In the genomic region with DNA sequence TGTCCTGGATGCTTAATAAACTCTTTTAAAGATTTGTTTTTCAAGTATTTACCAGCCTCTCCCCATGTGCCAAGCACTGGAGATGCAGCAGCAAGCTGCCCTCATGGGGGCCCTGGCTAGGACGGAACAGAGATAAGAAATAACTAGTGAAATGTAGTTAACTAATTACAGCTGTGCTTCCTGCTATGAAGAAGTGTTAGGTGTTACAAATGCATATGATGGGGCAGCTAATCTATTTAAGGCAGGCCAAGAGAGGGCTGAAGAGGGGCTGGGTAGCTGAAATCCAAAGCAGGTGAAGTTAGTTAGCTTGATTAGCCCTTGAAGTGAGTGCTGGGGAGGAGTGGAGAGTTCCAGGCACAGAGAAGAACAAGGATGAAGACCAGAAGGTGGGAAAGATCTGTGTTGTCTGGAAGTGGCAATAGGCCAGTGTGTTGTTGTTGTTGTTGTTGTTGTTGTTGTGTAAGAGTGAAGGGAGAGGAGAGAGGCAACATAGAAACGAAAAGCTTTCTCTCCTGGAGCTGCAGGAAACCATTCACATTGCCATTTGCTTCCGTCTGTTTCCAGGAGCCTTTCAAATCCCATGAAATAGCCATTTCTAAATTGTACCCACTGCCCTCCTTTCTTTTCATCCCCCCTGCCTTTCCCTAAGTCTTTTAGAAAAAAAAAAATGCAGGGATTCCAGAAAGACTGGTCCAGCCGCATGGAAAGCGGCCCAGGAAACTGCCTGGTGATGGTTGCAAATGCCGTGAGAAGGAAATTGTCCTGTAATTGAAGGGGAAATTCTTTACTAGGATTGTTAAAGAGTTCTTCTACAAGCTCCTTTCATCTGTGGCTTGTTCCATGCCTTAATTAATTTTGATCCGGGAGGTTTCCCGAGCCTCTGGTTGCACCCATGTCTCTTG, we compare ENCODE assay signal across 20 cellular contexts.
DNase-seq lines count a peak whose midpoint lies in the region; ATAC-seq, FAIRE-seq and TF ChIP-seq lines count a peak whose summit lies in the region.
"Had no signal": no experiment of that assay in that cellular context is flagged by ENCODE, and none has a peak within 500 bp of the region (broad histone marks: within the 10 kb centered on the region; RNA-seq: fewer than 3 reads in every experiment).

No MANE protein-coding gene starts in this region.

- H3K27me3 ChIP-seq in HepG2 (ENCODE audit: control insufficient read depth in 1 of 2, insufficient read depth in 2 of 2, low read length in 2 of 2) (peaks cover 10 to 49% of the 10 kb centered on the region in 2 experiments), right lobe of liver (no peaks in the 10 kb centered on the region)
- H3K27me3 ChIP-seq in naive thymus-derived CD4-positive, alpha-beta T cell (ENCODE audit: control insufficient read depth in 2 of 2, insufficient read depth in 2 of 2, low read length in 2 of 2): no peaks in the 10 kb centered on the region

- no peak for FAIRE-seq in HepG2 (lab: Jason Lieb, UNC)
- FAIRE-seq: GM12891, K562 had no signal

- no peak overlapping the region for H3K4me3 ChIP-seq in HepG2 (replicated peaks in 1 of 3; ENCODE audit: insufficient read depth in 1 of 3, low read depth in 2 of 3, low read length in 3 of 3)
- H3K4me3 ChIP-seq in right lobe of liver: no peak overlapping the region
- no peak overlapping the region for H3K4me3 ChIP-seq in naive thymus-derived CD4-positive, alpha-beta T cell (ENCODE audit: low read length)
- H3K4me3 ChIP-seq: K562, SJCRH30 had no signal

- no peak for TF ChIP-seq CTCF in HepG2 (CRISPR knock-in tag; IDR thresholded peaks at IDR 0.05)
- TF ChIP-seq CTCF in right lobe of liver (IDR thresholded peaks at IDR 0.05): no peak
- TF ChIP-seq CTCF in WTC11 (IDR thresholded peaks at IDR 0.05): no peak
- TF ChIP-seq CTCF in type B pancreatic cell (conservative IDR thresholded peaks at IDR 0.05): no peak

- no peaks in the 10 kb centered on the region for H3K9me3 ChIP-seq in HepG2 (ENCODE audit: low read length)
- H3K9me3 ChIP-seq in right lobe of liver: no peaks in the 10 kb centered on the region
- H3K9me3 ChIP-seq in naive thymus-derived CD4-positive, alpha-beta T cell (ENCODE audit: control insufficient read depth in 2 of 3, low read length in 3 of 3): no peaks in the 10 kb centered on the region
- H3K9me3 ChIP-seq: SJCRH30 had no signal

- no TSS peak for BruUV-seq in HepG2 (replicated peaks; lab: Mats Ljungman, UMichigan)

- TF ChIP-seq POLR2A in HepG2 (IDR thresholded peaks at IDR 0.05; ENCODE audit: insufficient read depth in 1 of 2, low read depth in 2 of 2, low read length in 2 of 2) (no peak), right lobe of liver (IDR thresholded peaks at IDR 0.05) (no peak)

- no peak overlapping the region for H3K27ac ChIP-seq in HepG2 (ENCODE audit: extremely low read length, insufficient read depth, low read length)
- H3K27ac ChIP-seq in right lobe of liver: no peak overlapping the region
- H3K27ac ChIP-seq in naive thymus-derived CD4-positive, alpha-beta T cell (ENCODE audit: low read depth, low read length): no peak overlapping the region
- H3K27ac ChIP-seq: SJCRH30 had no signal

- CTCF ChIA-PET in HepG2 (lab: Yijun Ruan, JAX; ENCODE audit: low intra/inter-chr PET ratio, low total read pairs): no interaction called here
- CTCF ChIA-PET in WTC11 (lab: Charles Lee): interaction anchor here (0.6 to 4.2 kb wide), 4 partner anchors 13 to 197 kb away, joined by 3 to 10 read pairs (median 4); no protein-coding TSS in a partner anchor
- CTCF ChIA-PET in naive thymus-derived CD4-positive, alpha-beta T cell (lab: Charles Lee): no interaction called here

- under 1% methylated on average over 8 of the region's 8 CpGs for WGBS in HepG2 (ENCODE audit: low lambda C conversion rate)
- WGBS in right lobe of liver (ENCODE audit: insufficient coverage, low coverage, low lambda C conversion rate, missing lambda C conversion rate): 30% methylated on average over 8 of the region's 8 CpGs

- H3K4me3 Mint-ChIP-seq in WTC11 (no peak overlapping the region; the same call in 1 of the 2 replicates), type B pancreatic cell (peak overlapping the region; percentile 39)
- no peak overlapping the region for H3K4me3 Mint-ChIP-seq in naive thymus-derived CD4-positive, alpha-beta T cell
- H3K4me3 Mint-ChIP-seq: CD8-positive, alpha-beta T cell had no signal

- no peak for ATAC-seq in HepG2
- no peak for ATAC-seq in right lobe of liver
- peak; percentile 12; the same call in 1 of the 2 replicates for ATAC-seq in WTC11
- ATAC-seq in naive thymus-derived CD4-positive, alpha-beta T cell: no peak
- ATAC-seq: CD8-positive, alpha-beta T cell; K562 had no signal

- in situ Hi-C loops in HepG2 (cut with HindIII; ENCODE audit: extremely low pct_ligation_motif_present, low pct_unique_long_range_greater_than_20kb): no loop called here

- H3K27ac Mint-ChIP-seq in WTC11 (peak overlapping the region; percentile 90), type B pancreatic cell (peak overlapping the region; percentile 85)
- no peak overlapping the region for H3K27ac Mint-ChIP-seq in naive thymus-derived CD4-positive, alpha-beta T cell
- H3K27ac Mint-ChIP-seq: CD8-positive, alpha-beta T cell had no signal

- intact Hi-C loops in HepG2 (cut with micrococcal nuclease; ENCODE audit: unreplicated experiment) (no loop called here), right lobe of liver (cut with DNase I) (no loop called here)
- intact Hi-C loops in naive thymus-derived CD4-positive, alpha-beta T cell (cut with micrococcal nuclease): no loop called here

- POLR2A ChIA-PET in HepG2 (lab: Yijun Ruan, JAX): no interaction called here
- POLR2A ChIA-PET in WTC11 (lab: Charles Lee): no interaction called here
- POLR2A ChIA-PET in naive thymus-derived CD4-positive, alpha-beta T cell (lab: Charles Lee): no interaction called here

- H3K36me3 ChIP-seq in HepG2 (replicated peaks in 1 of 2; ENCODE audit: control insufficient read depth in 1 of 2, insufficient read depth in 2 of 2, low read length in 2 of 2) (no peaks in the 10 kb centered on the region), right lobe of liver (no peaks in the 10 kb centered on the region)
- no peaks in the 10 kb centered on the region for H3K36me3 ChIP-seq in naive thymus-derived CD4-positive, alpha-beta T cell (ENCODE audit: control insufficient read depth in 2 of 3, insufficient read depth in 3 of 3, low read length in 3 of 3)
- H3K36me3 ChIP-seq: SJCRH30 had no signal

- no peak overlapping the region for H3K9ac ChIP-seq in HepG2 (ENCODE audit: insufficient read depth, low read depth, low read length)

- no peak for TF ChIP-seq RAD21 in HepG2 (CRISPR knock-in tag; IDR thresholded peaks at IDR 0.05)

- H3K4me2 ChIP-seq in HepG2 (ENCODE audit: low read depth, low read length): no peak overlapping the region

- H4K20me1 ChIP-seq in HepG2 (ENCODE audit: insufficient read depth, low read length): no peaks in the 10 kb centered on the region

- H3K36me3 Mint-ChIP-seq in WTC11 (no peaks in the 10 kb centered on the region), type B pancreatic cell (no peaks in the 10 kb centered on the region)
- peaks cover 0 to 4% (median 0%) of the 10 kb centered on the region in 5 donors for H3K36me3 Mint-ChIP-seq in naive thymus-derived CD4-positive, alpha-beta T cell
- H3K36me3 Mint-ChIP-seq: CD8-positive, alpha-beta T cell had no signal

- no peaks in the 10 kb centered on the region for H3K9me3 Mint-ChIP-seq in WTC11
- no peaks in the 10 kb centered on the region for H3K9me3 Mint-ChIP-seq in type B pancreatic cell
- peaks cover 0 to 4% (median 0%) of the 10 kb centered on the region in 11 donors for H3K9me3 Mint-ChIP-seq in naive thymus-derived CD4-positive, alpha-beta T cell
- H3K9me3 Mint-ChIP-seq: CD8-positive, alpha-beta T cell had no signal

- DNase-seq in HepG2 (ENCODE audit: low spot score) (no peak), right lobe of liver (no peak), WTC11 (ENCODE audit: low spot score) (no peak), islet precursor cell (peak; percentile 87), type B pancreatic cell (ENCODE audit: extremely low spot score, unreplicated experiment) (no peak), NCI-H2171 treated with DMSO at 0.1 percent for 48 hours (lab: John Stamatoyannopoulos, UW) (no peak), GF-D8 (lab: John Stamatoyannopoulos, UW) (no peak)
- DNase-seq in naive thymus-derived CD4-positive, alpha-beta T cell: no peak
- DNase-seq: Calu3; CD8-positive, alpha-beta T cell; HCEC 1CT; NCI-H1105; NCI-H2081 treated with DMSO at 0.1 percent for 48 hours; NCI-H510A treated with DMSO at 0.1 percent for 48 hours; NCI-H774; OCI-M1; RPMI8226; SJCRH30 had no signal

- H3K4me1 Mint-ChIP-seq in WTC11: peaks cover 64% of the 10 kb centered on the region
- H3K4me1 Mint-ChIP-seq in type B pancreatic cell (ENCODE audit: unreplicated experiment): peaks cover 26% of the 10 kb centered on the region
- no peaks in the 10 kb centered on the region for H3K4me1 Mint-ChIP-seq in naive thymus-derived CD4-positive, alpha-beta T cell

- no peak overlapping the region for H2AFZ ChIP-seq in HepG2 (ENCODE audit: low read length)

- H3K79me2 ChIP-seq in HepG2 (ENCODE audit: insufficient read depth, low read length): no peaks in the 10 kb centered on the region

- no peaks in the 10 kb centered on the region for H3K4me1 ChIP-seq in HepG2 (ENCODE audit: insufficient read depth, low read length)
- no peaks in the 10 kb centered on the region for H3K4me1 ChIP-seq in right lobe of liver
- H3K4me1 ChIP-seq in naive thymus-derived CD4-positive, alpha-beta T cell (ENCODE audit: control insufficient read depth in 2 of 2, insufficient read depth in 2 of 2, low read length in 2 of 2): no peaks in the 10 kb centered on the region
- H3K4me1 ChIP-seq: SJCRH30 had no signal

- no peak for TF ChIP-seq EP300 in HepG2 (IDR thresholded peaks at IDR 0.05; ENCODE audit: low read depth in 2 of 2, low read length in 2 of 2)
- no peak for TF ChIP-seq EP300 in HepG2 (CRISPR knock-in tag; IDR thresholded peaks at IDR 0.05; ENCODE audit: borderline replicate concordance)

- H3K27me3 Mint-ChIP-seq in WTC11 (ENCODE audit: low read depth) (peaks cover 15% of the 10 kb centered on the region), type B pancreatic cell (peaks cover 11% of the 10 kb centered on the region)
- H3K27me3 Mint-ChIP-seq in naive thymus-derived CD4-positive, alpha-beta T cell: peaks cover 11 to 40% (median 37%) of the 10 kb centered on the region in 5 donors

TF ChIP-seq in WTC11, 78 proteins besides CTCF, POLR2A, EP300 and RAD21:
- TF ChIP-seq FOXJ3 (CRISPR knock-in tag; IDR thresholded peaks at IDR 0.05; ENCODE audit: borderline replicate concordance) (no peak), RORB (CRISPR knock-in tag; IDR thresholded peaks at IDR 0.05) (no peak), ZNF423 (CRISPR knock-in tag; IDR thresholded peaks at IDR 0.05) (no peak), NFATC4 (CRISPR knock-in tag; IDR thresholded peaks at IDR 0.05) (no peak), ZNF263 (CRISPR knock-in tag; IDR thresholded peaks at IDR 0.05; ENCODE audit: low read depth) (no peak)
TF ChIP-seq in WTC11: peak in this region for 0.

Comparison
In these comparisons a context has a peak if more than half of its experiments do, and no peak if none do; other contexts are left out.
1. H3K27ac Mint-ChIP-seq: peak in WTC11 (single experiment) and type B pancreatic cell (single experiment); none in naive thymus-derived CD4-positive, alpha-beta T cell (0 of 9).